Comparison of ENCODE assay signal across 9 cellular contexts in the genomic region with DNA sequence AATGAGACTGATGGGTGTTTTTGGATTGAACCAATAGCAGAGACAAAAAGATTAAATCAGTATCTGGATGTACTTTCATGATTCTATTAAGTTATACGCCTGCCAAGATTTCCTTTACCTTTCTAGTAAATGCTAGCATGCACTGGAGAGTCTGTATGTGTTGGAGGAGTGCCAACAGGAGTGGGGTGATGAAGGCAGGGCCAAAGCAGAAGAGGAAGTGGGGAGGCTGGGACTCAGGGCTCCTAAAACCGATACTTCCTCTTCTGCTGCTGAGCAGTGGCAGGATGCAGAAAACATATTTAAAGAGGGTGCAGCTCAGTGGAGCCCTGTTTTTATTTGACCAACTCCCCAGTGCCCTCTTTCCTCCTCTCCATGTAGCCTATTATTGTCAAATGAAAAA. TPM values are rescaled to one million over a fixed set of nuclear protein-coding genes. Genes with fewer than 3 reads are reported as not detected.
A peak's percentile ranks its signal among the peaks of the same experiment; 100 is the strongest.
DNase-seq lines count a peak whose midpoint lies in the region; ATAC-seq and TF ChIP-seq lines count a peak whose summit lies in the region.
"Had no signal": no experiment of that assay in that cellular context is flagged by ENCODE, and none has a peak within 500 bp of the region (broad histone marks: within the 10 kb centered on the region; RNA-seq: fewer than 3 reads in every experiment).

No MANE protein-coding gene starts in this region.

- DNase-seq in M059J (ENCODE audit: low read depth) (peak; percentile 32), activated T-helper 1 cell treated with Interleukin-2 at 50 U/mL for 16 hours (ENCODE audit: low read depth) (peak; percentile 27), prostate gland (ENCODE audit: low spot score) (peak; percentile 58), EL (no peak), coronary artery (ENCODE audit: low spot score) (no peak)
- DNase-seq: IMR-90 had no signal

- no peak for TF ChIP-seq POLR2A in prostate gland (IDR thresholded peaks at IDR 0.05)

- H3K4me3 ChIP-seq in prostate gland (no peak overlapping the region), coronary artery (no peak overlapping the region)

- intact Hi-C loops in prostate gland (cut with DNase I) = no loop called here

- no peaks in the 10 kb centered on the region for H3K36me3 ChIP-seq in prostate gland

- H3K9me3 ChIP-seq in prostate gland = no peaks in the 10 kb centered on the region

- WGBS in prostate gland = 8% methylated on average over 2 of the region's 2 CpGs

- no peaks in the 10 kb centered on the region for H3K27me3 ChIP-seq in prostate gland (replicated peaks; ENCODE audit: insufficient read depth)

- ATAC-seq in GM18511 (IDR thresholded peaks at IDR 0.05; ENCODE audit: unreplicated experiment) (peak; percentile 95), HG02571 (IDR thresholded peaks at IDR 0.05; ENCODE audit: unreplicated experiment) (peak; percentile 93), SK-N-SH treated with all-trans-retinoic acid at 6 μM for 48 hours (no peak)

- TF ChIP-seq CTCF in prostate gland (IDR thresholded peaks at IDR 0.05) = no peak
- no peak for TF ChIP-seq CTCF in coronary artery (IDR thresholded peaks at IDR 0.05)

- peak overlapping the region in 1 of 2 donors; percentile 43 for H3K27ac ChIP-seq in prostate gland
- no peak overlapping the region for H3K27ac ChIP-seq in coronary artery

- no peaks in the 10 kb centered on the region for H3K4me1 ChIP-seq in prostate gland (replicated peaks)

TF ChIP-seq in SK-N-SH treated with all-trans-retinoic acid at 6 μM for 48 hours, 23 proteins besides CTCF, POLR2A, EP300 and RAD21:
- no peak for TF ChIP-seq ISL1 (CRISPR knock-in tag; IDR thresholded peaks at IDR 0.05)
- TF ChIP-seq ZNF8 (CRISPR knock-in tag; IDR thresholded peaks at IDR 0.05) = no peak
- TF ChIP-seq ZNF565 (CRISPR knock-in tag; conservative IDR thresholded peaks at IDR 0.05; ENCODE audit: low read depth) = no peak
- no peak for TF ChIP-seq TCF4 (CRISPR knock-in tag; IDR thresholded peaks at IDR 0.05; ENCODE audit: borderline replicate concordance)
- TF ChIP-seq ZC3H10 (CRISPR knock-in tag; IDR thresholded peaks at IDR 0.05) = no peak
- no peak for TF ChIP-seq ESRRG (CRISPR knock-in tag; IDR thresholded peaks at IDR 0.05)
- no peak for TF ChIP-seq GLIS3 (CRISPR knock-in tag; IDR thresholded peaks at IDR 0.05)
- no peak for TF ChIP-seq TOX (CRISPR knock-in tag; IDR thresholded peaks at IDR 0.05; ENCODE audit: borderline replicate concordance)
- TF ChIP-seq, protein P1, sequence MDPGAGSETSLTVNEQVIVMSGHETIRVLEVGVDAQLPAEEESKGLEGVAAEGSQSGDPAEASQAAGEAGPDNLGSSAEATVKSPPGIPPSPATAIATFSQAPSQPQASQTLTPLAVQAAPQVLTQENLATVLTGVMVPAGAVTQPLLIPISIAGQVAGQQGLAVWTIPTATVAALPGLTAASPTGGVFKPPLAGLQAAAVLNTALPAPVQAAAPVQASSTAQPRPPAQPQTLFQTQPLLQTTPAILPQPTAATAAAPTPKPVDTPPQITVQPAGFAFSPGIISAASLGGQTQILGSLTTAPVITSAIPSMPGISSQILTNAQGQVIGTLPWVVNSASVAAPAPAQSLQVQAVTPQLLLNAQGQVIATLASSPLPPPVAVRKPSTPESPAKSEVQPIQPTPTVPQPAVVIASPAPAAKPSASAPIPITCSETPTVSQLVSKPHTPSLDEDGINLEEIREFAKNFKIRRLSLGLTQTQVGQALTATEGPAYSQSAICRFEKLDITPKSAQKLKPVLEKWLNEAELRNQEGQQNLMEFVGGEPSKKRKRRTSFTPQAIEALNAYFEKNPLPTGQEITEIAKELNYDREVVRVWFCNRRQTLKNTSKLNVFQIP (CRISPR knock-in tag; IDR thresholded peaks at IDR 0.05; ENCODE audit: borderline replicate concordance, low read depth) = no peak
- TF ChIP-seq ZFP30 (CRISPR knock-in tag; IDR thresholded peaks at IDR 0.05) = no peak
- TF ChIP-seq ZNF70 (CRISPR knock-in tag; IDR thresholded peaks at IDR 0.05) = no peak
- TF ChIP-seq, protein P2, sequence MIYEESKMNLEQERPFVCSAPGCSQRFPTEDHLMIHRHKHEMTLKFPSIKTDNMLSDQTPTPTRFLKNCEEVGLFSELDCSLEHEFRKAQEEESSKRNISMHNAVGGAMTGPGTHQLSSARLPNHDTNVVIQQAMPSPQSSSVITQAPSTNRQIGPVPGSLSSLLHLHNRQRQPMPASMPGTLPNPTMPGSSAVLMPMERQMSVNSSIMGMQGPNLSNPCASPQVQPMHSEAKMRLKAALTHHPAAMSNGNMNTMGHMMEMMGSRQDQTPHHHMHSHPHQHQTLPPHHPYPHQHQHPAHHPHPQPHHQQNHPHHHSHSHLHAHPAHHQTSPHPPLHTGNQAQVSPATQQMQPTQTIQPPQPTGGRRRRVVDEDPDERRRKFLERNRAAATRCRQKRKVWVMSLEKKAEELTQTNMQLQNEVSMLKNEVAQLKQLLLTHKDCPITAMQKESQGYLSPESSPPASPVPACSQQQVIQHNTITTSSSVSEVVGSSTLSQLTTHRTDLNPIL (CRISPR knock-in tag; IDR thresholded peaks at IDR 0.05; ENCODE audit: low read depth) = no peak
- TF ChIP-seq, protein P3, sequence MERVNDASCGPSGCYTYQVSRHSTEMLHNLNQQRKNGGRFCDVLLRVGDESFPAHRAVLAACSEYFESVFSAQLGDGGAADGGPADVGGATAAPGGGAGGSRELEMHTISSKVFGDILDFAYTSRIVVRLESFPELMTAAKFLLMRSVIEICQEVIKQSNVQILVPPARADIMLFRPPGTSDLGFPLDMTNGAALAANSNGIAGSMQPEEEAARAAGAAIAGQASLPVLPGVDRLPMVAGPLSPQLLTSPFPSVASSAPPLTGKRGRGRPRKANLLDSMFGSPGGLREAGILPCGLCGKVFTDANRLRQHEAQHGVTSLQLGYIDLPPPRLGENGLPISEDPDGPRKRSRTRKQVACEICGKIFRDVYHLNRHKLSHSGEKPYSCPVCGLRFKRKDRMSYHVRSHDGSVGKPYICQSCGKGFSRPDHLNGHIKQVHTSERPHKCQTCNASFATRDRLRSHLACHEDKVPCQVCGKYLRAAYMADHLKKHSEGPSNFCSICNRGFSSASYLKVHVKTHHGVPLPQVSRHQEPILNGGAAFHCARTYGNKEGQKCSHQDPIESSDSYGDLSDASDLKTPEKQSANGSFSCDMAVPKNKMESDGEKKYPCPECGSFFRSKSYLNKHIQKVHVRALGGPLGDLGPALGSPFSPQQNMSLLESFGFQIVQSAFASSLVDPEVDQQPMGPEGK (CRISPR knock-in tag; IDR thresholded peaks at IDR 0.05; ENCODE audit: borderline replicate concordance) = no peak
- TF ChIP-seq, protein P4, sequence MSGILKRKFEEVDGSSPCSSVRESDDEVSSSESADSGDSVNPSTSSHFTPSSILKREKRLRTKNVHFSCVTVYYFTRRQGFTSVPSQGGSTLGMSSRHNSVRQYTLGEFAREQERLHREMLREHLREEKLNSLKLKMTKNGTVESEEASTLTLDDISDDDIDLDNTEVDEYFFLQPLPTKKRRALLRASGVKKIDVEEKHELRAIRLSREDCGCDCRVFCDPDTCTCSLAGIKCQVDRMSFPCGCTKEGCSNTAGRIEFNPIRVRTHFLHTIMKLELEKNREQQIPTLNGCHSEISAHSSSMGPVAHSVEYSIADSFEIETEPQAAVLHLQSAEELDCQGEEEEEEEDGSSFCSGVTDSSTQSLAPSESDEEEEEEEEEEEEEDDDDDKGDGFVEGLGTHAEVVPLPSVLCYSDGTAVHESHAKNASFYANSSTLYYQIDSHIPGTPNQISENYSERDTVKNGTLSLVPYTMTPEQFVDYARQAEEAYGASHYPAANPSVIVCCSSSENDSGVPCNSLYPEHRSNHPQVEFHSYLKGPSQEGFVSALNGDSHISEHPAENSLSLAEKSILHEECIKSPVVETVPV (CRISPR knock-in tag; IDR thresholded peaks at IDR 0.05) = no peak
- TF ChIP-seq ARNTL (CRISPR knock-in tag; IDR thresholded peaks at IDR 0.05; ENCODE audit: borderline replicate concordance, low read depth) = no peak
- no peak for TF ChIP-seq SNAI2 (CRISPR knock-in tag; IDR thresholded peaks at IDR 0.05)
- TF ChIP-seq OSR1 (CRISPR knock-in tag; IDR thresholded peaks at IDR 0.05) = no peak

RNA-seq across cellular contexts. Expression of a gene that starts 5.6 kb away (rescaled TPM):
- total RNA-seq in M059J (2014; rRNA removed; shearing (Covaris generic)) = 2.7 and 2.8 TPM in 2 replicates
- total RNA-seq in prostate gland = 1 to 10 TPM in 1 of 2 donors, under 1 TPM in 1; 0.97 to 1.5 TPM
- total RNA-seq: IMR-90 had no signal

Comparison
In these comparisons a context has a peak if more than half of its experiments do, and no peak if none do; other contexts are left out.
1. DNase-seq: peak in M059J (single experiment), activated T-helper 1 cell treated with Interleukin-2 at 50 U/mL for 16 hours (single experiment) and prostate gland (single experiment); none in EL (single experiment) and coronary artery (single experiment).